ENCODE assay signal across 24 cellular contexts in genomic region chr6:168363811-168364792, GRCh38. TPM values are rescaled to one million over a fixed set of nuclear protein-coding genes. Genes with fewer than 3 reads are reported as not detected.
"Had no signal": no experiment of that assay in that cellular context is flagged by ENCODE, and none has a peak within 500 bp of the region (broad histone marks: within the 10 kb centered on the region; RNA-seq: fewer than 3 reads in every experiment).

No MANE protein-coding gene starts in this region.

- H3K4me3 ChIP-seq: adrenal gland, breast epithelium, lower lobe of right lung, right atrium auricular region, smooth muscle cell, uterus had no signal

- H3K4me1 Mint-ChIP-seq: stimulated activated effector memory CD8-positive, alpha-beta T cell treated with anti-CD3 and anti-CD28 coated beads, Interleukin-12 subunit alpha, Interleukin-12 subunit beta, amount 100 ng/mL, for 72 hours had no signal

- H3K9me3 ChIP-seq: adrenal gland, breast epithelium, lower lobe of right lung, right atrium auricular region, uterus had no signal

- DNase-seq: activated CD4-positive, alpha-beta T cell treated with anti-CD3 and anti-CD28 coated beads for 1 hour; activated gamma-delta T cell treated with Interleukin-2 at 50 U/mL for 16 hours; activated T-cell treated with anti-CD3 and anti-CD28 coated beads, Interleukin-2, amount 50 U/mL, for 72 hours; adrenal gland; dermis blood vessel endothelial cell; effector memory CD8-positive, alpha-beta T cell; foreskin keratinocyte; glutamatergic neuron; hippocampal formation; lower lobe of right lung; occipital lobe; stimulated activated CD4-positive, alpha-beta T cell treated with anti-CD3 and anti-CD28 coated beads, Interleukin-4, amount 100 ng/mL, for 24 hours; T-helper 1 cell; uterus had no signal

- H3K4me1 ChIP-seq: breast epithelium, foreskin keratinocyte, lower lobe of right lung, right atrium auricular region had no signal

- H3K36me3 ChIP-seq: adrenal gland, breast epithelium, lower lobe of right lung, right atrium auricular region, uterus had no signal

- H3K27ac ChIP-seq: adrenal gland, breast epithelium, epithelial cell of prostate, foreskin keratinocyte, lower lobe of right lung, right atrium auricular region, uterus had no signal

- H3K36me3 Mint-ChIP-seq: activated naive CD4-positive, alpha-beta T cell treated with anti-CD3 and anti-CD28 coated beads, Interleukin-2, amount 50 U/mL, for 72 hours; natural killer cell treated with Interleukin-12 subunit alpha and Interleukin-12 subunit beta and Interleukin-15 and Interleukin-18, amount 100 ng/mL, for 72 hours; stimulated activated effector memory CD8-positive, alpha-beta T cell treated with anti-CD3 and anti-CD28 coated beads, Interleukin-12 subunit alpha, Interleukin-12 subunit beta, amount 100 ng/mL, for 72 hours had no signal

- H3K4me3 Mint-ChIP-seq: activated T-cell treated with anti-CD3 and anti-CD28 coated beads, Interleukin-2, amount 50 U/mL, for 72 hours; effector memory CD8-positive, alpha-beta T cell; mesothelial cell of epicardium; natural killer cell treated with Interleukin-12 subunit alpha and Interleukin-12 subunit beta and Interleukin-15 and Interleukin-18, amount 100 ng/mL, for 72 hours; stimulated activated effector memory CD8-positive, alpha-beta T cell treated with anti-CD3 and anti-CD28 coated beads, Interleukin-12 subunit alpha, Interleukin-12 subunit beta, amount 100 ng/mL, for 72 hours had no signal

- H3K27me3 ChIP-seq: adrenal gland, breast epithelium, foreskin keratinocyte, right atrium auricular region, uterus had no signal

- H3K4me2 ChIP-seq: smooth muscle cell had no signal

- H3K9me3 Mint-ChIP-seq: activated naive CD4-positive, alpha-beta T cell treated with anti-CD3 and anti-CD28 coated beads, Interleukin-2, amount 50 U/mL, for 72 hours; effector memory CD8-positive, alpha-beta T cell; natural killer cell treated with Interleukin-12 subunit alpha and Interleukin-12 subunit beta and Interleukin-15 and Interleukin-18, amount 100 ng/mL, for 72 hours had no signal

- H3K27ac Mint-ChIP-seq: activated naive CD4-positive, alpha-beta T cell treated with anti-CD3 and anti-CD28 coated beads, Interleukin-2, amount 50 U/mL, for 72 hours; activated T-cell treated with anti-CD3 and anti-CD28 coated beads, Interleukin-2, amount 50 U/mL, for 72 hours; mesothelial cell of epicardium; natural killer cell treated with Interleukin-12 subunit alpha and Interleukin-12 subunit beta and Interleukin-15 and Interleukin-18, amount 100 ng/mL, for 72 hours; progenitor cell of endocrine pancreas; stimulated activated effector memory CD8-positive, alpha-beta T cell treated with anti-CD3 and anti-CD28 coated beads, Interleukin-12 subunit alpha, Interleukin-12 subunit beta, amount 100 ng/mL, for 72 hours had no signal

RNA-seq across cellular contexts. Expression of gene DACT2, which starts 44.5 kb away (rescaled TPM):
- total RNA-seq: activated CD8-positive, alpha-beta memory T cell treated with anti-CD3 and anti-CD28 coated beads for 36 hours; activated naive CD4-positive, alpha-beta T cell treated with anti-CD3 and anti-CD28 coated beads, Interleukin-2, amount 50 U/mL, for 72 hours; dermis blood vessel endothelial cell; natural killer cell treated with Interleukin-12 subunit alpha and Interleukin-12 subunit beta and Interleukin-15 and Interleukin-18, amount 100 ng/mL, for 72 hours had no signal
